8 cellular contexts compared by ENCODE assay signal in genomic region chr6:137811121-137811911, GRCh38. TPM values are rescaled to one million over a fixed set of nuclear protein-coding genes. Genes with fewer than 3 reads are reported as not detected.
DNase-seq lines count a peak whose midpoint lies in the region; TF ChIP-seq lines count a peak whose summit lies in the region.

No MANE protein-coding gene starts in this region.

- CTCF ChIA-PET in HEK293T (lab: Yijun Ruan, JAX), result interaction anchor here (0.7 to 2.2 kb wide), 2 partner anchors 12 to 1988 kb away, joined by 3 to 15 read pairs; no protein-coding TSS in a partner anchor

- POLR2A ChIA-PET in HEK293T (lab: Yijun Ruan, JAX), result no interaction called here

- peak; percentile 72 for TF ChIP-seq POLR2A in GM15510 (IDR thresholded peaks at IDR 0.05; ENCODE audit: borderline replicate concordance, extremely low read depth, insufficient read length)

- DNase-seq in HEK293T (ENCODE audit: extremely low spot score) (peak; percentile 66), MV-4-11 (lab: John Stamatoyannopoulos, UW) (peak; percentile 77), myocyte (ENCODE audit: low read depth) (peak; percentile 62), NCI-H1694 (lab: John Stamatoyannopoulos, UW) (no peak)
- peak; percentile 38 to 82 for DNase-seq in activated CD4-positive, alpha-beta T cell treated with anti-CD3 and anti-CD28 coated beads, Interleukin-2, amount 50 U/mL, for 24 hours (ENCODE audit: low read depth in 1 of 2, low spot score in 1 of 2)
- DNase-seq in effector CD4-positive, alpha-beta T cell, result peak; percentile 79
- DNase-seq in stimulated activated naive CD4-positive, alpha-beta T cell (lab: John Stamatoyannopoulos, UW), result peak; percentile 41 to 78 (median 52)

TF ChIP-seq in HEK293T, 16 proteins besides CTCF, POLR2A, EP300 and RAD21:
- no peak for TF ChIP-seq ZNF384 (IDR thresholded peaks at IDR 0.05)
- TF ChIP-seq L3MBTL2 (conservative IDR thresholded peaks at IDR 0.05), result peak; percentile 59; the same call in 1 of the 2 replicates

RNA-seq across cellular contexts. Expression of gene TNFAIP3, which starts 55.7 kb away (rescaled TPM):
- total RNA-seq in myocyte, result 6.8 and 7.8 TPM in 2 replicates
- 3.7 TPM for polyA plus RNA-seq in myocyte (2012)
